Comparison of ENCODE assay signal across 7 cellular contexts in genomic region chr7:151409555-151410404, GRCh38. TPM values are rescaled to one million over a fixed set of nuclear protein-coding genes. Genes with fewer than 3 reads are reported as not detected.
DNase-seq lines count a peak whose midpoint lies in the region; ATAC-seq and TF ChIP-seq lines count a peak whose summit lies in the region.

WDR86 (minus strand) TSS chr7:151410038; CDS start chr7:151409589, 449 bp downstream.

- peaks cover 37% of the 10 kb centered on the region for H3K27me3 Mint-ChIP-seq in activated naive CD8-positive, alpha-beta T cell treated with anti-CD3 and anti-CD28 coated beads for 36 hours

- no peaks in the 10 kb centered on the region for H3K79me2 ChIP-seq in MM.1S (ENCODE audit: low read length)

- TF ChIP-seq CTCF in MM.1S (IDR thresholded peaks at IDR 0.05; ENCODE audit: low read length): no peak

- no peaks in the 10 kb centered on the region for H3F3A ChIP-seq in MM.1S (ENCODE audit: insufficient read depth, low read length)

- H3K36me3 ChIP-seq in MM.1S (replicated peaks; ENCODE audit: insufficient read depth, low read length) (no peaks in the 10 kb centered on the region), iPS-20b (ENCODE audit: insufficient read depth, low read depth, low read length) (peaks cover 7% of the 10 kb centered on the region; the same call in 1 of the 2 replicates)

- H3K9me3 Mint-ChIP-seq in activated naive CD8-positive, alpha-beta T cell treated with anti-CD3 and anti-CD28 coated beads for 36 hours: peaks cover 4% of the 10 kb centered on the region
- H3K9me3 Mint-ChIP-seq in stimulated activated effector memory CD8-positive, alpha-beta T cell treated with anti-CD3 and anti-CD28 coated beads, Interleukin-12 subunit alpha, Interleukin-12 subunit beta, amount 100 ng/mL, for 72 hours: no peaks in the 10 kb centered on the region

- H3K9me2 ChIP-seq in MM.1S (replicated peaks; ENCODE audit: insufficient read depth, low read length): no peaks in the 10 kb centered on the region

- DNase-seq in MM.1S (no peak), CD1c-positive myeloid dendritic cell (ENCODE audit: extremely low spot score) (no peak)
- DNase-seq in activated naive CD8-positive, alpha-beta T cell treated with anti-CD3 and anti-CD28 coated beads for 36 hours: no peak
- DNase-seq in stimulated activated effector memory CD8-positive, alpha-beta T cell treated with anti-CD3 and anti-CD28 coated beads, Interleukin-12 subunit alpha, Interleukin-12 subunit beta, amount 100 ng/mL, for 72 hours (ENCODE audit: low spot score in 2 of 2): no peak

- H3K27ac ChIP-seq in MM.1S (ENCODE audit: low read length) (no peak within 1 kb of the TSS), iPS-20b (ENCODE audit: low read length) (no peak within 1 kb of the TSS)

- H3K27ac Mint-ChIP-seq in activated naive CD8-positive, alpha-beta T cell treated with anti-CD3 and anti-CD28 coated beads for 36 hours: no peak within 1 kb of the TSS
- H3K27ac Mint-ChIP-seq in stimulated activated effector memory CD8-positive, alpha-beta T cell treated with anti-CD3 and anti-CD28 coated beads, Interleukin-12 subunit alpha, Interleukin-12 subunit beta, amount 100 ng/mL, for 72 hours: peak within 1 kb of the TSS; percentile 76

- H3K4me2 ChIP-seq in MM.1S (ENCODE audit: low read depth, low read length): 0 out of 2 replicates have a peak within 1 kb of the TSS, but pooled peaks have one; percentile 25

- H3K36me3 Mint-ChIP-seq in activated naive CD8-positive, alpha-beta T cell treated with anti-CD3 and anti-CD28 coated beads for 36 hours: peaks cover 4% of the 10 kb centered on the region
- H3K36me3 Mint-ChIP-seq in stimulated activated effector memory CD8-positive, alpha-beta T cell treated with anti-CD3 and anti-CD28 coated beads, Interleukin-12 subunit alpha, Interleukin-12 subunit beta, amount 100 ng/mL, for 72 hours: peaks cover 7% of the 10 kb centered on the region

- peaks cover 39% of the 10 kb centered on the region for H3K4me1 Mint-ChIP-seq in activated naive CD8-positive, alpha-beta T cell treated with anti-CD3 and anti-CD28 coated beads for 36 hours
- peaks cover 50% of the 10 kb centered on the region for H3K4me1 Mint-ChIP-seq in stimulated activated effector memory CD8-positive, alpha-beta T cell treated with anti-CD3 and anti-CD28 coated beads, Interleukin-12 subunit alpha, Interleukin-12 subunit beta, amount 100 ng/mL, for 72 hours

- no peaks in the 10 kb centered on the region for H4K20me1 ChIP-seq in MM.1S (ENCODE audit: insufficient read depth, low read length)

- H3K4me3 ChIP-seq in MM.1S (ENCODE audit: low read length) (no peak within 1 kb of the TSS), iPS-20b (ENCODE audit: low read length) (peak within 1 kb of the TSS; percentile 88)

- H3K9me3 ChIP-seq in MM.1S (replicated peaks; ENCODE audit: insufficient read depth, low read length): no peaks in the 10 kb centered on the region
- H3K9me3 ChIP-seq in iPS-20b (ENCODE audit: insufficient read depth, low read depth, low read length): no peaks in the 10 kb centered on the region

- peak within 1 kb of the TSS; percentile 63 for H3K4me3 Mint-ChIP-seq in activated naive CD8-positive, alpha-beta T cell treated with anti-CD3 and anti-CD28 coated beads for 36 hours
- peak within 1 kb of the TSS; percentile 73 for H3K4me3 Mint-ChIP-seq in stimulated activated effector memory CD8-positive, alpha-beta T cell treated with anti-CD3 and anti-CD28 coated beads, Interleukin-12 subunit alpha, Interleukin-12 subunit beta, amount 100 ng/mL, for 72 hours

- ATAC-seq in stimulated activated effector memory CD8-positive, alpha-beta T cell treated with anti-CD3 and anti-CD28 coated beads, Interleukin-12 subunit alpha, Interleukin-12 subunit beta, amount 100 ng/mL, for 72 hours: no peak
- ATAC-seq in GM21529 (IDR thresholded peaks at IDR 0.05; ENCODE audit: unreplicated experiment) (no peak), GM21737 (IDR thresholded peaks at IDR 0.05; ENCODE audit: unreplicated experiment) (no peak)

- H3K4me1 ChIP-seq in MM.1S (ENCODE audit: low read length) (no peaks in the 10 kb centered on the region), iPS-20b (ENCODE audit: insufficient read depth, low read length) (peaks cover 9% of the 10 kb centered on the region; the same call in 1 of the 2 replicates)

- H3K9ac ChIP-seq in MM.1S (ENCODE audit: low read length): no peak within 1 kb of the TSS
- H3K9ac ChIP-seq in iPS-20b (ENCODE audit: low read depth, low read length): peak within 1 kb of the TSS; percentile 87

- no peak within 1 kb of the TSS for H2AFZ ChIP-seq in MM.1S (ENCODE audit: low read length)

- H3K27me3 ChIP-seq in MM.1S (replicated peaks; ENCODE audit: insufficient read depth, low read length) (peaks cover 63% of the 10 kb centered on the region), iPS-20b (ENCODE audit: insufficient read depth, low read length) (peaks cover 42% of the 10 kb centered on the region)

RNA-seq across cellular contexts. Expression of gene WDR86, which starts in this region (rescaled TPM):
- total RNA-seq in activated naive CD8-positive, alpha-beta T cell treated with anti-CD3 and anti-CD28 coated beads for 36 hours: not detected
